1 cellular context compared by ENCODE assay signal in genomic region chr11:73307323-73308002, GRCh38.
TF ChIP-seq lines count a peak whose summit lies in the region.

No MANE protein-coding gene starts in this region.

TF ChIP-seq in HepG2, 621 proteins besides CTCF, POLR2A, EP300 and RAD21 (continued from another document and continues in another):
- TF ChIP-seq ZNF407 (CRISPR knock-in tag; IDR thresholded peaks at IDR 0.05; ENCODE audit: not compliant biosample characterization): no peak
- TF ChIP-seq ZBTB44 (CRISPR knock-in tag; IDR thresholded peaks at IDR 0.05): no peak
- no peak; the same call in 1 of the 2 replicates for TF ChIP-seq PITX1 (CRISPR knock-in tag; IDR thresholded peaks at IDR 0.05)
- TF ChIP-seq ZNF225 (CRISPR knock-in tag; IDR thresholded peaks at IDR 0.05): no peak
- no peak for TF ChIP-seq ZNF34 (CRISPR knock-in tag; IDR thresholded peaks at IDR 0.05; ENCODE audit: borderline replicate concordance)
- TF ChIP-seq ZNF660 (CRISPR knock-in tag; IDR thresholded peaks at IDR 0.05; ENCODE audit: borderline replicate concordance, low read depth): no peak
- no peak for TF ChIP-seq ZNF790 (CRISPR knock-in tag; IDR thresholded peaks at IDR 0.05; ENCODE audit: borderline replicate concordance)
- TF ChIP-seq SMAD1 (CRISPR knock-in tag; IDR thresholded peaks at IDR 0.05; ENCODE audit: borderline replicate concordance, low read depth): no peak
- no peak for TF ChIP-seq PLRG1 (conservative IDR thresholded peaks at IDR 0.05)
- TF ChIP-seq ZNF556 (CRISPR knock-in tag; IDR thresholded peaks at IDR 0.05; ENCODE audit: borderline replicate concordance): peak; percentile 44; the same call in 1 of the 2 replicates
- TF ChIP-seq MIER3 (CRISPR knock-in tag; IDR thresholded peaks at IDR 0.05; ENCODE audit: borderline replicate concordance): no peak
- peak; percentile 16; the same call in 1 of the 2 replicates for TF ChIP-seq ELF3 (CRISPR knock-in tag; IDR thresholded peaks at IDR 0.05)
- TF ChIP-seq ZNF17 (CRISPR knock-in tag; IDR thresholded peaks at IDR 0.05): no peak
- no peak for TF ChIP-seq ZBTB34 (CRISPR knock-in tag; IDR thresholded peaks at IDR 0.05)
- no peak for TF ChIP-seq FUBP1 (CRISPR knock-in tag; IDR thresholded peaks at IDR 0.05; ENCODE audit: borderline replicate concordance)
- TF ChIP-seq, protein P1, sequence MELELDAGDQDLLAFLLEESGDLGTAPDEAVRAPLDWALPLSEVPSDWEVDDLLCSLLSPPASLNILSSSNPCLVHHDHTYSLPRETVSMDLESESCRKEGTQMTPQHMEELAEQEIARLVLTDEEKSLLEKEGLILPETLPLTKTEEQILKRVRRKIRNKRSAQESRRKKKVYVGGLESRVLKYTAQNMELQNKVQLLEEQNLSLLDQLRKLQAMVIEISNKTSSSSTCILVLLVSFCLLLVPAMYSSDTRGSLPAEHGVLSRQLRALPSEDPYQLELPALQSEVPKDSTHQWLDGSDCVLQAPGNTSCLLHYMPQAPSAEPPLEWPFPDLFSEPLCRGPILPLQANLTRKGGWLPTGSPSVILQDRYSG (CRISPR knock-in tag; IDR thresholded peaks at IDR 0.05): no peak
- peak; percentile 58; the same call in 1 of the 2 replicates for TF ChIP-seq GATAD2A (CRISPR knock-in tag; IDR thresholded peaks at IDR 0.05)
- TF ChIP-seq, protein P2, sequence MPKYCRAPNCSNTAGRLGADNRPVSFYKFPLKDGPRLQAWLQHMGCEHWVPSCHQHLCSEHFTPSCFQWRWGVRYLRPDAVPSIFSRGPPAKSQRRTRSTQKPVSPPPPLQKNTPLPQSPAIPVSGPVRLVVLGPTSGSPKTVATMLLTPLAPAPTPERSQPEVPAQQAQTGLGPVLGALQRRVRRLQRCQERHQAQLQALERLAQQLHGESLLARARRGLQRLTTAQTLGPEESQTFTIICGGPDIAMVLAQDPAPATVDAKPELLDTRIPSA (CRISPR knock-in tag; IDR thresholded peaks at IDR 0.05; ENCODE audit: borderline replicate concordance): no peak
- TF ChIP-seq, protein P3, sequence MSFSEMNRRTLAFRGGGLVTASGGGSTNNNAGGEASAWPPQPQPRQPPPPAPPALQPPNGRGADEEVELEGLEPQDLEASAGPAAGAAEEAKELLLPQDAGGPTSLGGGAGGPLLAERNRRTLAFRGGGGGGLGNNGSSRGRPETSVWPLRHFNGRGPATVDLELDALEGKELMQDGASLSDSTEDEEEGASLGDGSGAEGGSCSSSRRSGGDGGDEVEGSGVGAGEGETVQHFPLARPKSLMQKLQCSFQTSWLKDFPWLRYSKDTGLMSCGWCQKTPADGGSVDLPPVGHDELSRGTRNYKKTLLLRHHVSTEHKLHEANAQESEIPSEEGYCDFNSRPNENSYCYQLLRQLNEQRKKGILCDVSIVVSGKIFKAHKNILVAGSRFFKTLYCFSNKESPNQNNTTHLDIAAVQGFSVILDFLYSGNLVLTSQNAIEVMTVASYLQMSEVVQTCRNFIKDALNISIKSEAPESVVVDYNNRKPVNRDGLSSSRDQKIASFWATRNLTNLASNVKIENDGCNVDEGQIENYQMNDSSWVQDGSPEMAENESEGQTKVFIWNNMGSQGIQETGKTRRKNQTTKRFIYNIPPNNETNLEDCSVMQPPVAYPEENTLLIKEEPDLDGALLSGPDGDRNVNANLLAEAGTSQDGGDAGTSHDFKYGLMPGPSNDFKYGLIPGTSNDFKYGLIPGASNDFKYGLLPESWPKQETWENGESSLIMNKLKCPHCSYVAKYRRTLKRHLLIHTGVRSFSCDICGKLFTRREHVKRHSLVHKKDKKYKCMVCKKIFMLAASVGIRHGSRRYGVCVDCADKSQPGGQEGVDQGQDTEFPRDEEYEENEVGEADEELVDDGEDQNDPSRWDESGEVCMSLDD (CRISPR knock-in tag; IDR thresholded peaks at IDR 0.05; ENCODE audit: borderline replicate concordance): no peak
- no peak for TF ChIP-seq SP140L (CRISPR knock-in tag; IDR thresholded peaks at IDR 0.05; ENCODE audit: borderline replicate concordance)
- TF ChIP-seq ZNF598 (CRISPR knock-in tag; IDR thresholded peaks at IDR 0.05; ENCODE audit: borderline replicate concordance): 0 out of 2 replicates have a peak, but pooled peaks have one; percentile 0
- TF ChIP-seq ZNF124 (CRISPR knock-in tag; IDR thresholded peaks at IDR 0.05): peak; percentile 32; the same call in 1 of the 2 replicates
- peak; percentile 49 for TF ChIP-seq ZNF501 (CRISPR knock-in tag; IDR thresholded peaks at IDR 0.05)
- TF ChIP-seq GMEB2 (CRISPR knock-in tag; IDR thresholded peaks at IDR 0.05; ENCODE audit: low read depth): no peak
- TF ChIP-seq CHCHD3 (CRISPR knock-in tag; IDR thresholded peaks at IDR 0.05): no peak
- no peak for TF ChIP-seq ZNF10 (CRISPR knock-in tag; IDR thresholded peaks at IDR 0.05; ENCODE audit: borderline replicate concordance, low read depth)
- TF ChIP-seq, protein P4, sequence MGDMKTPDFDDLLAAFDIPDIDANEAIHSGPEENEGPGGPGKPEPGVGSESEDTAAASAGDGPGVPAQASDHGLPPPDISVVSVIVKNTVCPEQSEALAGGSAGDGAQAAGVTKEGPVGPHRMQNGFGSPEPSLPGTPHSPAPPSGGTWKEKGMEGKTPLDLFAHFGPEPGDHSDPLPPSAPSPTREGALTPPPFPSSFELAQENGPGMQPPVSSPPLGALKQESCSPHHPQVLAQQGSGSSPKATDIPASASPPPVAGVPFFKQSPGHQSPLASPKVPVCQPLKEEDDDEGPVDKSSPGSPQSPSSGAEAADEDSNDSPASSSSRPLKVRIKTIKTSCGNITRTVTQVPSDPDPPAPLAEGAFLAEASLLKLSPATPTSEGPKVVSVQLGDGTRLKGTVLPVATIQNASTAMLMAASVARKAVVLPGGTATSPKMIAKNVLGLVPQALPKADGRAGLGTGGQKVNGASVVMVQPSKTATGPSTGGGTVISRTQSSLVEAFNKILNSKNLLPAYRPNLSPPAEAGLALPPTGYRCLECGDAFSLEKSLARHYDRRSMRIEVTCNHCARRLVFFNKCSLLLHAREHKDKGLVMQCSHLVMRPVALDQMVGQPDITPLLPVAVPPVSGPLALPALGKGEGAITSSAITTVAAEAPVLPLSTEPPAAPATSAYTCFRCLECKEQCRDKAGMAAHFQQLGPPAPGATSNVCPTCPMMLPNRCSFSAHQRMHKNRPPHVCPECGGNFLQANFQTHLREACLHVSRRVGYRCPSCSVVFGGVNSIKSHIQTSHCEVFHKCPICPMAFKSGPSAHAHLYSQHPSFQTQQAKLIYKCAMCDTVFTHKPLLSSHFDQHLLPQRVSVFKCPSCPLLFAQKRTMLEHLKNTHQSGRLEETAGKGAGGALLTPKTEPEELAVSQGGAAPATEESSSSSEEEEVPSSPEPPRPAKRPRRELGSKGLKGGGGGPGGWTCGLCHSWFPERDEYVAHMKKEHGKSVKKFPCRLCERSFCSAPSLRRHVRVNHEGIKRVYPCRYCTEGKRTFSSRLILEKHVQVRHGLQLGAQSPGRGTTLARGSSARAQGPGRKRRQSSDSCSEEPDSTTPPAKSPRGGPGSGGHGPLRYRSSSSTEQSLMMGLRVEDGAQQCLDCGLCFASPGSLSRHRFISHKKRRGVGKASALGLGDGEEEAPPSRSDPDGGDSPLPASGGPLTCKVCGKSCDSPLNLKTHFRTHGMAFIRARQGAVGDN (CRISPR knock-in tag; IDR thresholded peaks at IDR 0.05): peak; percentile 81
- TF ChIP-seq SIX4 (CRISPR knock-in tag; IDR thresholded peaks at IDR 0.05): no peak
